In the genomic region with DNA sequence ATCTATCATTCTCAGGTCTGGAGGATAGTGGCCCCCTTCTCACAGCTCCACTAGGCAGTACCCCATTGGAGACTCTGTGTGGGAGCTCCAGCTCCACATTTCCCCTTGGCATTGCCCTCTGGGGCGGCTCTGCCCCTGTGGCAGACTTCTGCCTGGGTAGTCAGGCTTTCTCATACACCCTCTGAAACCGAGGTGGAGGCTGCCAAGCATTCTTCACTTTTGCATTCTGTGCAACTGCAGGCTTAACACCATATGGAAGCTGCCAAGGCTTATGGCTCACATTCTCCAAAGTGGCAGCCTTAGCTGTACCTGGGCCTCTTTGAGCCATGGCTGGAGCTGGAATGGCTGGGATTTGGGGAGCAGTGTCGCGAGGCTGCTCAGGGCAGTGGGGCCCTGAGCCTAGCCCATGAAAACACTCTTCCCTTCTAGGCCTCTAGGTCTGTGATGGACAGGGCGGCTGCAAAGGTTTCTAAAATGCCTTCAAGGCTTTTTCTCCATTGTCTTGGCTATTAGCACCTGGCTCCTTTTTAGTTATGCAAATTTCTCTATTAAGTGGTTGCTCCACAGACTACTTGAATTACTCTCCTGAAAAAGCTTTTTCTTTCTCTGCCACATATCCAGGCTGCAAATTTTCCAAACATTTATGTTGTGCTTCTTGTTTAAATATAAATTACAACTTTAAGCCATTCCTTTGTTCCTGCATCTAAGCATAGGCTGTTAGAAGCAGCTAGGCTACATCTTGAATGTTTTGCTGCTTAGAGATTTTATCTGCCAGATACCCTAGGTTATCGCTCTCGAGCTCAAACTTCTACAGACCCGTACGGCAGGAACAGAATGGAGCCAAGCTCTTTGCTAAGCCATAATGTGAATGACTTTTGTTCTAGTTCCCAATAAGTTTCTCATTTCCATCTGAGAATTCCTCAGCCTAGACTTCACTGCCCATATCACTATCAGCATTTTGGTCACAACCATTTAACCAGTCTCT, we compare ENCODE assay signal across 25 cellular contexts.
DNase-seq lines count a peak whose midpoint lies in the region; ATAC-seq, FAIRE-seq and TF ChIP-seq lines count a peak whose summit lies in the region.
"Had no signal": no experiment of that assay in that cellular context is flagged by ENCODE, and none has a peak within 500 bp of the region (broad histone marks: within the 10 kb centered on the region; RNA-seq: fewer than 3 reads in every experiment).

No MANE protein-coding gene starts in this region.

- H4K20me1 ChIP-seq in GM23338 (replicated peaks; ENCODE audit: insufficient read depth), result no peaks in the 10 kb centered on the region
- H4K20me1 ChIP-seq: BLaER1 had no signal

- H3K9me3 Mint-ChIP-seq in GM23338, result peaks cover 5% of the 10 kb centered on the region; the same call in 2 of the 3 replicates
- H3K9me3 Mint-ChIP-seq: CD8-positive, alpha-beta T cell had no signal

- H3K9ac ChIP-seq in HUES64 (ENCODE audit: low read depth, low read length) (no peak overlapping the region), kidney (ENCODE audit: low read length in 2 of 2) (no peak overlapping the region)
- H3K9ac ChIP-seq: BLaER1, GM23248 had no signal

- H3K4me1 Mint-ChIP-seq in GM23338, result peaks cover 24% of the 10 kb centered on the region

- WGBS in HUES64, result 33% methylated on average over 9 of the region's 9 CpGs
- WGBS in gastroesophageal sphincter (ENCODE audit: low coverage in 1 of 2), 2 donors, result 63 to 89% methylated on average over 5 of the region's 9 CpGs

- H3K36me3 ChIP-seq in GM23338 (ENCODE audit: insufficient read depth) (no peaks in the 10 kb centered on the region), HUES64 (ENCODE audit: insufficient read depth, low read length) (no peaks in the 10 kb centered on the region), kidney (ENCODE audit: control insufficient read depth in 1 of 2, insufficient read depth in 2 of 2, low read length in 2 of 2) (no peaks in the 10 kb centered on the region), gastroesophageal sphincter (no peaks in the 10 kb centered on the region)
- H3K36me3 ChIP-seq: BLaER1 had no signal

- H3K79me2 ChIP-seq in GM23338 (replicated peaks; ENCODE audit: insufficient read depth), result no peaks in the 10 kb centered on the region

- H3K27ac Mint-ChIP-seq in GM23338, result no peak overlapping the region
- H3K27ac Mint-ChIP-seq: CD8-positive, alpha-beta T cell had no signal

- peaks cover 13% of the 10 kb centered on the region for H3K9me2 ChIP-seq in GM23338 (ENCODE audit: insufficient read depth)

- no peaks in the 10 kb centered on the region for H3K9me3 ChIP-seq in HUES64 (ENCODE audit: insufficient read depth, low read depth, low read length)
- H3K9me3 ChIP-seq in kidney (ENCODE audit: control insufficient read depth in 1 of 2, low read length in 2 of 2), result no peaks in the 10 kb centered on the region
- H3K9me3 ChIP-seq in gastroesophageal sphincter, result no peaks in the 10 kb centered on the region
- H3K9me3 ChIP-seq: BLaER1 had no signal

- H3F3A ChIP-seq in GM23338 (replicated peaks; ENCODE audit: low read depth), result no peaks in the 10 kb centered on the region

- peak overlapping the region; percentile 10 for H2AFZ ChIP-seq in GM23338
- H2AFZ ChIP-seq: GM23248 had no signal

- ATAC-seq in GM23338 (peak; percentile 99), gastroesophageal sphincter (no peak)
- ATAC-seq: CD8-positive, alpha-beta T cell had no signal

- peak overlapping the region; percentile 20 for H3K4me3 ChIP-seq in GM23338
- H3K4me3 ChIP-seq in HUES64 (ENCODE audit: low read length), result peak overlapping the region; percentile 6; the same call in 1 of the 2 replicates
- H3K4me3 ChIP-seq in kidney (ENCODE audit: low read length in 2 of 2), result no peak overlapping the region
- H3K4me3 ChIP-seq in gastroesophageal sphincter, result no peak overlapping the region
- H3K4me3 ChIP-seq: BLaER1, GM23248, SK-N-MC had no signal

- intact Hi-C loops in kidney (cut with DNase I), result no loop called here

- DNase-seq in GM23338 (ENCODE audit: low spot score) (peak; percentile 84), iPS DF 19.7 (ENCODE audit: low read depth, low spot score) (peak; percentile 67), kidney (peak; percentile 27), NCI-H69 (lab: John Stamatoyannopoulos, UW) (no peak), NCI-H748 (lab: John Stamatoyannopoulos, UW; ENCODE audit: unreplicated experiment) (no peak)
- no peak for DNase-seq in activated effector memory CD4-positive, alpha-beta T cell treated with anti-CD3 and anti-CD28 coated beads, Interleukin-2, amount 50 U/mL, for 16 hours
- DNase-seq: Calu3; CD8-positive, alpha-beta T cell; GM23248; IMR-90; NCI-H1417 treated with DMSO at 0.1 percent for 48 hours; NCI-H187 treated with DMSO at 0.1 percent for 48 hours; NCI-H2171; NCI-H446; NCI-H526 treated with DMSO at 0.1 percent for 48 hours; NK-92 treated with Interleukin-12 subunit alpha and Interleukin-12 subunit beta, amount 100 ng/mL, for 24 hours; OCI-M1; Right ventricle myocardium superior had no signal

- H3K4me1 ChIP-seq in GM23338 (ENCODE audit: insufficient read depth) (peaks cover 27% of the 10 kb centered on the region), HUES64 (ENCODE audit: insufficient read depth, low read length) (peaks cover 15% of the 10 kb centered on the region), kidney (ENCODE audit: control insufficient read depth in 1 of 2, insufficient read depth in 1 of 2, low read depth in 1 of 2, low read length in 2 of 2) (no peaks in the 10 kb centered on the region), gastroesophageal sphincter (no peaks in the 10 kb centered on the region)
- H3K4me1 ChIP-seq: BLaER1 had no signal

- H3K36me3 Mint-ChIP-seq in GM23338 (ENCODE audit: low read depth), result peaks cover 10% of the 10 kb centered on the region; the same call in 2 of the 3 replicates
- H3K36me3 Mint-ChIP-seq: CD8-positive, alpha-beta T cell had no signal

- H3K27me3 ChIP-seq in GM23338 (ENCODE audit: insufficient read depth) (no peaks in the 10 kb centered on the region), HUES64 (ENCODE audit: insufficient read depth, low read length) (0 out of 2 replicates have a peak, but pooled peaks cover 3% of the 10 kb centered on the region), gastroesophageal sphincter (no peaks in the 10 kb centered on the region)
- H3K27me3 ChIP-seq: BLaER1 had no signal

- peak overlapping the region; percentile 68 for H3K27ac ChIP-seq in GM23338 (ENCODE audit: low read depth)
- peak overlapping the region; percentile 54; the same call in 1 of the 2 replicates for H3K27ac ChIP-seq in HUES64 (ENCODE audit: low read depth, low read length)
- no peak overlapping the region for H3K27ac ChIP-seq in kidney (ENCODE audit: low read depth in 2 of 2, low read length in 2 of 2)
- H3K27ac ChIP-seq in gastroesophageal sphincter, result no peak overlapping the region
- H3K27ac ChIP-seq: BLaER1, GM23248, SK-N-MC had no signal

- no peak for TF ChIP-seq EP300 in gastroesophageal sphincter (IDR thresholded peaks at IDR 0.05)

- H3K27me3 Mint-ChIP-seq in GM23338 (ENCODE audit: insufficient read depth, low read depth, poor library complexity), result no peaks in the 10 kb centered on the region

- H3K4me2 ChIP-seq in GM23338, result peak overlapping the region; percentile 55
- H3K4me2 ChIP-seq: BLaER1 had no signal

- FAIRE-seq in kidney (lab: Jason Lieb, UNC), result no peak
- FAIRE-seq: A204.1, GM12891, GM19239 had no signal

- TF ChIP-seq POLR2A in gastroesophageal sphincter (IDR thresholded peaks at IDR 0.05), result no peak

- no peak overlapping the region for H3K4me3 Mint-ChIP-seq in GM23338
- H3K4me3 Mint-ChIP-seq: CD8-positive, alpha-beta T cell had no signal

- TF ChIP-seq CTCF in GM23338 (conservative IDR thresholded peaks at IDR 0.05; ENCODE audit: low read depth in 2 of 2) (no peak), kidney (IDR thresholded peaks at IDR 0.05; ENCODE audit: borderline replicate concordance, extremely low read depth, insufficient read depth) (no peak), gastroesophageal sphincter (IDR thresholded peaks at IDR 0.05) (no peak)

Comparison
In these comparisons a context has a peak if more than half of its experiments do, and no peak if none do; other contexts are left out.
1. DNase-seq: peak in GM23338 (single experiment), iPS DF 19.7 (single experiment) and kidney (single experiment); none in NCI-H69 (single experiment), NCI-H748 (single experiment) and activated effector memory CD4-positive, alpha-beta T cell treated with anti-CD3 and anti-CD28 coated beads, Interleukin-2, amount 50 U/mL, for 16 hours (single experiment).
2. H3K27ac ChIP-seq: peak in GM23338 (single experiment) and HUES64 (single experiment); none in kidney (0 of 2) and gastroesophageal sphincter (0 of 4).
3. H3K4me3 ChIP-seq: peak in GM23338 (single experiment) and HUES64 (single experiment); none in kidney (0 of 2) and gastroesophageal sphincter (0 of 2).